ENCODE assay signal across 1 cellular context in genomic region chr17:74326506-74326905, GRCh38.
TF ChIP-seq lines count a peak whose summit lies in the region.

No MANE protein-coding gene starts in this region.

TF ChIP-seq in K562, 482 proteins besides CTCF, POLR2A, EP300 and RAD21:
- TF ChIP-seq XRCC3 (IDR thresholded peaks at IDR 0.05) (no peak), ZNF444 (CRISPR knock-in tag; IDR thresholded peaks at IDR 0.05) (no peak), STAT5B (CRISPR knock-in tag; IDR thresholded peaks at IDR 0.05) (no peak), ZNF695 (CRISPR knock-in tag; IDR thresholded peaks at IDR 0.05) (no peak), USF1 (CRISPR knock-in tag; IDR thresholded peaks at IDR 0.05) (no peak), ZNF764 (CRISPR knock-in tag; IDR thresholded peaks at IDR 0.05; ENCODE audit: low read depth) (no peak), ARID3A (IDR thresholded peaks at IDR 0.05; ENCODE audit: borderline replicate concordance, low read depth, low read length) (no peak), ZKSCAN3 (CRISPR knock-in tag; IDR thresholded peaks at IDR 0.05) (no peak), ZNF12 (CRISPR knock-in tag; IDR thresholded peaks at IDR 0.05) (no peak), ADNP (tag; IDR thresholded peaks at IDR 0.05) (no peak), POU5F1 (IDR thresholded peaks at IDR 0.05; ENCODE audit: borderline replicate concordance, low read depth, low read length, partially characterized antibody) (no peak), ZC3H4 (CRISPR knock-in tag; IDR thresholded peaks at IDR 0.05; ENCODE audit: borderline replicate concordance) (no peak), HMBOX1 (IDR thresholded peaks at IDR 0.05) (no peak)
